ENCODE assay signal across 28 cellular contexts in the genomic region with DNA sequence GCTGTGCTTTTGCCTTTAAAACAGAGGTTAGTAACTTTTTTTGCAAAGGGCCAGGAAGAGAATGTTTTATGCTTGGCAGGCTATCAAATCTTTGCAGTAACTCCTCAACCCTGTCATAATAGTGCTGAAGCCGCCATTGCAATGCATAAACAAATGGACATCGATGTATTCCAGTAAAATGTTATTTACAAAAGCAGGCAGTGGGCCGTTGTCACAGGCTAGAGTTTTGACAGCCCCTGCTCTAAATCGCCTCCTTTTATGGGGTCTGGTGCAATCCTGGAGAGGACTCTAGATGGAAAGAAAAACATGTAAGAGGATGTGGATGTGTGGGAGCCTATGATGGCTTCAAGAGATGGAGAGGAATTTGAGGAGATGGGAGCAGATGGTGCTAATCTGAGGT.
"Had no signal": no experiment of that assay in that cellular context is flagged by ENCODE, and none has a peak within 500 bp of the region (broad histone marks: within the 10 kb centered on the region; RNA-seq: fewer than 3 reads in every experiment).

No MANE protein-coding gene starts in this region.

- H3K4me1 ChIP-seq: adrenal gland, breast epithelium, colonic mucosa, esophagus squamous epithelium, heart left ventricle had no signal

- ATAC-seq: activated CD4-positive, alpha-beta T cell treated with anti-CD3 and anti-CD28 coated beads for 36 hours; activated CD8-positive, alpha-beta memory T cell treated with anti-CD3 and anti-CD28 coated beads, Interleukin-2, amount 10 ng/mL, durations not matched to agents 7 days and 5 days; activated CD8-positive, alpha-beta T cell treated with anti-CD3 and anti-CD28 coated beads, Interleukin-2, amount 10 ng/mL, durations not matched to agents 7 days and 5 days; activated naive CD8-positive, alpha-beta T cell treated with anti-CD3 and anti-CD28 coated beads, Interleukin-2, amount 50 U/mL, for 24 hours; heart left ventricle had no signal

- H3K36me3 ChIP-seq: adrenal gland, breast epithelium, cardiac muscle cell, colonic mucosa, esophagus squamous epithelium, heart left ventricle had no signal

- H3K27me3 ChIP-seq: adrenal gland, breast epithelium, cardiac muscle cell, colonic mucosa, esophagus squamous epithelium, heart left ventricle had no signal

- DNase-seq: activated CD4-positive, alpha-beta memory T cell treated with anti-CD3 and anti-CD28 coated beads for 36 hours; activated CD4-positive, alpha-beta T cell treated with anti-CD3 and anti-CD28 coated beads for 36 hours; activated CD4-positive, alpha-beta T cell treated with anti-CD3 and anti-CD28 coated beads, Interleukin-2, amount 10 ng/mL, durations not matched to agents 24 days and 14 days; activated CD4-positive, CD25-positive, alpha-beta regulatory T cell; activated CD4-positive, CD25-positive, alpha-beta regulatory T cell treated with anti-CD3 and anti-CD28 coated beads, Interleukin-2, amount 50 U/mL, for 72 hours; activated CD8-positive, alpha-beta memory T cell treated with anti-CD3 and anti-CD28 coated beads, Interleukin-2, amount 10 ng/mL, durations not matched to agents 7 days and 5 days; activated CD8-positive, alpha-beta memory T cell treated with anti-CD3 and anti-CD28 coated beads, Interleukin-2, amount 50 U/mL, for 4 hours; activated CD8-positive, alpha-beta T cell treated with anti-CD3 and anti-CD28 coated beads, Interleukin-2, amount 10 ng/mL, durations not matched to agents 7 days and 5 days; activated effector memory CD4-positive, alpha-beta T cell treated with anti-CD3 and anti-CD28 coated beads, Interleukin-2, amount 50 U/mL, for 16 hours; activated naive CD4-positive, alpha-beta T cell treated with anti-CD3 and anti-CD28 coated beads for 36 hours; activated naive CD8-positive, alpha-beta T cell treated with anti-CD3 and anti-CD28 coated beads for 36 hours; activated naive CD8-positive, alpha-beta T cell treated with anti-CD3 and anti-CD28 coated beads, Interleukin-2, amount 50 U/mL, for 24 hours; activated T-cell treated with anti-CD3 and anti-CD28 coated beads, Interleukin-2, amount 50 U/mL, for 1 hour; activated T-cell treated with anti-CD3 and anti-CD28 coated beads, Interleukin-2, amount 50 U/mL, for 48 hours; adrenal gland; amygdala; aorta; central memory CD4-positive, alpha-beta T cell; cerebellar nuclear complex; colonic mucosa; effector CD8-positive, alpha-beta T cell; esophagus squamous epithelium; foreskin fibroblast; glutamatergic neuron; heart left ventricle; T-helper 2 cell had no signal

- H3K9me3 ChIP-seq: adrenal gland, breast epithelium, colonic mucosa, esophagus squamous epithelium had no signal

- H3K4me3 ChIP-seq: adrenal gland, breast epithelium, cardiac muscle cell, colonic mucosa, esophagus squamous epithelium, heart left ventricle had no signal

- H3K27ac ChIP-seq: adrenal gland, breast epithelium, cardiac muscle cell, colonic mucosa, esophagus squamous epithelium had no signal
